Comparison of ENCODE assay signal across 34 cellular contexts in genomic region chr16:12649356-12649755, GRCh38.
"Had no signal": no experiment of that assay in that cellular context is flagged by ENCODE, and none has a peak within 500 bp of the region (broad histone marks: within the 10 kb centered on the region; RNA-seq: fewer than 3 reads in every experiment).

No MANE protein-coding gene starts in this region.

- H3K27ac ChIP-seq: adrenal gland, ascending aorta, body of pancreas, brain microvascular endothelial cell, breast epithelium, cardiac muscle cell had no signal

- H3K4me3 ChIP-seq: adrenal gland, ascending aorta, body of pancreas, breast epithelium, cardiac muscle cell had no signal

- DNase-seq: activated effector memory CD4-positive, alpha-beta T cell treated with anti-CD3 and anti-CD28 coated beads, Interleukin-2, amount 50 U/mL, for 16 hours; activated effector memory CD4-positive, alpha-beta T cell treated with Interleukin-2 at 50 U/mL for 16 hours; activated gamma-delta T cell; activated gamma-delta T cell treated with Interleukin-2 at 50 U/mL for 16 hours; activated naive CD4-positive, alpha-beta T cell; activated naive CD4-positive, alpha-beta T cell treated with anti-CD3 and anti-CD28 coated beads for 36 hours; activated naive CD4-positive, alpha-beta T cell treated with anti-CD3 and anti-CD28 coated beads, Interleukin-2, amount 10 ng/mL, durations not matched to agents 7 days and 5 days; activated naive CD4-positive, alpha-beta T cell treated with anti-CD3 and anti-CD28 coated beads, Interleukin-2, amount 50 U/mL, for 16 hours; activated naive CD4-positive, alpha-beta T cell treated with Interleukin-2 at 50 U/mL for 16 hours; activated naive CD8-positive, alpha-beta T cell treated with anti-CD3 and anti-CD28 coated beads for 36 hours; activated naive CD8-positive, alpha-beta T cell treated with anti-CD3 and anti-CD28 coated beads, Interleukin-2, amount 10 ng/mL, durations not matched to agents 7 days and 5 days; activated naive CD8-positive, alpha-beta T cell treated with anti-CD3 and anti-CD28 coated beads, Interleukin-2, amount 50 U/mL, for 24 hours; activated T-cell treated with anti-CD3 and anti-CD28 coated beads, Interleukin-2, amount 50 U/mL, for 1 hour; activated T-cell treated with anti-CD3 and anti-CD28 coated beads, Interleukin-2, amount 50 U/mL, for 24 hours; activated T-cell treated with anti-CD3 and anti-CD28 coated beads, Interleukin-2, amount 50 U/mL, for 4 hours; activated T-cell treated with anti-CD3 and anti-CD28 coated beads, Interleukin-2, amount 50 U/mL, for 48 hours; activated T-cell treated with anti-CD3 and anti-CD28 coated beads, Interleukin-2, amount 50 U/mL, for 72 hours; adrenal gland; amniotic stem cell; amygdala; anterior cingulate cortex; aorta; brain microvascular endothelial cell; caudate nucleus; central memory CD4-positive, alpha-beta T cell; cerebellar nuclear complex had no signal

- H3K4me1 ChIP-seq: ascending aorta, body of pancreas, breast epithelium had no signal

- FAIRE-seq: astrocyte, bronchial epithelial cell had no signal

- H3K36me3 ChIP-seq: adrenal gland, ascending aorta, brain microvascular endothelial cell, breast epithelium, cardiac muscle cell had no signal

- H3K27me3 ChIP-seq: adrenal gland, ascending aorta, body of pancreas, brain microvascular endothelial cell, breast epithelium, cardiac muscle cell had no signal

- H3K9me3 ChIP-seq: adrenal gland, ascending aorta, body of pancreas, breast epithelium had no signal

- ATAC-seq: activated naive CD4-positive, alpha-beta T cell treated with anti-CD3 and anti-CD28 coated beads, Interleukin-2, amount 50 U/mL, for 72 hours; activated naive CD8-positive, alpha-beta T cell treated with anti-CD3 and anti-CD28 coated beads, Interleukin-2, amount 50 U/mL, for 24 hours; activated T-cell treated with anti-CD3 and anti-CD28 coated beads, Interleukin-2, amount 50 U/mL, for 4 hours; activated T-cell treated with anti-CD3 and anti-CD28 coated beads, Interleukin-2, amount 50 U/mL, for 72 hours; activated T-helper 17 cell treated with anti-CD3 and anti-CD28 coated beads, Interleukin-2, amount 50 U/mL, for 72 hours; body of pancreas had no signal
